24 cellular contexts compared by ENCODE assay signal in genomic region chr10:97981816-97982215, GRCh38.
"Had no signal": no experiment of that assay in that cellular context is flagged by ENCODE, and none has a peak within 500 bp of the region (broad histone marks: within the 10 kb centered on the region; RNA-seq: fewer than 3 reads in every experiment).

No MANE protein-coding gene starts in this region.

- H3K9me3 Mint-ChIP-seq: dendritic cell treated with granulocyte-macrophage colony-stimulating factor and Interleukin-4, amounts not matched to agents 40 ng/mL and 50 ng/mL, for 4 days; effector memory CD8-positive, alpha-beta T cell; endodermal cell; mesothelial cell of epicardium had no signal

- H3K4me3 ChIP-seq: colonic mucosa, esophagus squamous epithelium, gastrocnemius medialis, heart right ventricle, left ventricle myocardium inferior, lower lobe of right lung had no signal

- ATAC-seq: effector memory CD8-positive, alpha-beta T cell; esophagus mucosa; gastrocnemius medialis; heart right ventricle; left colon; left lobe of liver; lower lobe of right lung had no signal

- H3K4me1 Mint-ChIP-seq: endodermal cell, mesothelial cell of epicardium had no signal

- H3K4me1 ChIP-seq: colonic mucosa, esophagus squamous epithelium, gastrocnemius medialis, heart right ventricle, left ventricle myocardium inferior, lower lobe of right lung had no signal

- H3K4me3 Mint-ChIP-seq: dendritic cell treated with granulocyte-macrophage colony-stimulating factor and Interleukin-4, amounts not matched to agents 40 ng/mL and 50 ng/mL, for 4 days; effector memory CD8-positive, alpha-beta T cell; endodermal cell; mesothelial cell of epicardium had no signal

- H3K9me3 ChIP-seq: colonic mucosa, esophagus squamous epithelium, gastrocnemius medialis, heart right ventricle, left ventricle myocardium inferior, lower lobe of right lung had no signal

- H3K36me3 Mint-ChIP-seq: mesothelial cell of epicardium had no signal

- H3K27ac ChIP-seq: colonic mucosa, epithelial cell of prostate, esophagus squamous epithelium, gastrocnemius medialis, heart right ventricle, left ventricle myocardium inferior, lower lobe of right lung had no signal

- H3K27ac Mint-ChIP-seq: dendritic cell treated with granulocyte-macrophage colony-stimulating factor and Interleukin-4, amounts not matched to agents 40 ng/mL and 50 ng/mL, for 4 days; effector memory CD8-positive, alpha-beta T cell; endodermal cell; mesothelial cell of epicardium had no signal

- H3K36me3 ChIP-seq: colonic mucosa, esophagus squamous epithelium, gastrocnemius medialis, heart right ventricle, left ventricle myocardium inferior, lower lobe of right lung had no signal

- DNase-seq: cerebellar nuclear complex; colonic mucosa; cortex of kidney; effector CD8-positive, alpha-beta T cell; effector memory CD8-positive, alpha-beta T cell; endodermal cell; erythroblast; esophagus squamous epithelium; foreskin fibroblast; foreskin melanocyte; gastrocnemius medialis; glutamatergic neuron; head of caudate nucleus; heart right ventricle; hippocampal formation; left colon; left ventricle myocardium inferior; lower lobe of right lung; mesenchymal stem cell had no signal
